ENCODE assay signal across 5 cellular contexts in genomic region chr20:42272516-42272915, GRCh38.
"Had no signal": no experiment of that assay in that cellular context is flagged by ENCODE, and none has a peak within 500 bp of the region (broad histone marks: within the 10 kb centered on the region; RNA-seq: fewer than 3 reads in every experiment).

No MANE protein-coding gene starts in this region.

- H3K27ac Mint-ChIP-seq: GM23338 had no signal

- ATAC-seq: GM23338 had no signal

- H3K4me3 ChIP-seq: GM23338 had no signal

- H3K4me1 Mint-ChIP-seq: GM23338 had no signal

- H3K4me2 ChIP-seq: GM23338 had no signal

- DNase-seq: H9, HCEC 1CT, IMR-90, KBM-7 had no signal

- H2AFZ ChIP-seq: GM23338 had no signal

- H3K4me3 Mint-ChIP-seq: GM23338, H9 had no signal
